8 cellular contexts compared by ENCODE assay signal in the genomic region with DNA sequence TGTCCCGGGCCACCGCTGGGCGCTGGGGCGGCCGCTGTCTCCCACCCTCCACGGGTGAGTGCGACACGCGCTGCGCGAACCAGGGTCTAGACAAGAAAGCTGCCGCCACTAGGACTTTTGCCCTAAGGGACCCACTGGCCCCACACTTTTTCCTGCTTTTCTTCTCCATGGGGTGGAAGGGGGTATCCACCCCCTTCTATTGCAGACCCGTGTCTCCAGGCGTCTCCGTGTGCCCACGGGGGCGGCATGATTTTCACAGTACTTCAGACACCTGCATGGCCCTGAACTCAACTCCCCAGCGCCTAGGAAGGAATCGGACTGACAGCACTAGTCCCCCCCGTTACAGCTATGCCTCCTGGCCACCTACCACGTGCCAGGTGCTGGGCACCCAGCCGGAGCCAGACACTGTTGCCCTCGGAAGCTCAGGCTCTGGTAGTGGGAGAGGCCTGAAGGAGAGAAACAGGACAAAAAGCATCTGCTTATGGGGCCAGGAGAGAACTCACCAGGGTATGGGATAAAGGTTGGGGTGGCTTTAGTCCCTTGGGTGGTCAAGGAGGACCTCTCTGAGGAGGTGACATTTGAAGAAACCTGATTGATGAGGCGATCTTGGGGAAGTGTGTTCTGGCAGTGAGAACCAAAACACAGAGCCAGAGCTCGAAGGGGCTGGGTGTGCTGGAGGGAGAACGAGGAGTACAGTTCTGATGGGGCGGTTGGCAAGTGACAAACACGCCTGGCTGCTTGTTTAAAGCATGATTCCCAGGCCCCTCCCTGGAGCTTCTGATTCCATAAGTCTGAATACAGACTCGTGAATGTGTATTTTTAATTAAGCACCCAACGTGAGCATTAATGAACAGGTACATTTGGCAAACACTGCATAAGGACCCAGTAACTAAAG. TPM values are rescaled to one million over a fixed set of nuclear protein-coding genes. Genes with fewer than 3 reads are reported as not detected.
A peak's percentile ranks its signal among the peaks of the same experiment; 100 is the strongest.
DNase-seq lines count a peak whose midpoint lies in the region; ATAC-seq lines count a peak whose summit lies in the region.

No MANE protein-coding gene starts in this region.

- H3K9me3 Mint-ChIP-seq in dendritic cell treated with granulocyte-macrophage colony-stimulating factor and Interleukin-4, amounts not matched to agents 40 ng/mL and 50 ng/mL, for 4 days, result peaks cover under 1% of the 10 kb centered on the region
- peaks cover 0 to 3% (median 0%) of the 10 kb centered on the region in 9 donors for H3K9me3 Mint-ChIP-seq in naive thymus-derived CD8-positive, alpha-beta T cell

- H3K4me1 ChIP-seq in BLaER1 treated with 17β-estradiol and CSF1 and Interleukin-3, amounts not matched to agents 10 nM and 100 nM, result peaks cover 32 to 42% (median 38%) of the 10 kb centered on the region in 10 experiments
- peaks cover 6% of the 10 kb centered on the region; the same call in 1 of the 2 replicates for H3K4me1 ChIP-seq in HUES48 (ENCODE audit: control insufficient read depth, insufficient read depth, low read length)

- intact Hi-C loops in dendritic cell treated with granulocyte-macrophage colony-stimulating factor and Interleukin-4, amounts not matched to agents 40 ng/mL and 50 ng/mL, for 4 days (cut with micrococcal nuclease), result loop anchor here (5.0 kb wide), 1 partner anchor 41 kb away; no protein-coding TSS in a partner anchor
- intact Hi-C loops in left colon (cut with DNase I, micrococcal nuclease), result no loop called here

- peak in 1 of 2 donors; percentile 23 for ATAC-seq in naive thymus-derived CD8-positive, alpha-beta T cell
- ATAC-seq in GM21390 (IDR thresholded peaks at IDR 0.05; ENCODE audit: unreplicated experiment) (no peak), left colon (no peak), GM19463 (IDR thresholded peaks at IDR 0.05; ENCODE audit: unreplicated experiment) (no peak)

- peaks cover 59% of the 10 kb centered on the region for H3K27me3 Mint-ChIP-seq in dendritic cell treated with granulocyte-macrophage colony-stimulating factor and Interleukin-4, amounts not matched to agents 40 ng/mL and 50 ng/mL, for 4 days
- H3K27me3 Mint-ChIP-seq in naive thymus-derived CD8-positive, alpha-beta T cell, result no peaks in the 10 kb centered on the region

- H3K27ac ChIP-seq in BLaER1 treated with 17β-estradiol and CSF1 and Interleukin-3, amounts not matched to agents 10 nM and 100 nM, result peak overlapping the region in 5 of 11 experiments; percentile 24 to 57 (median 38); a peak in 4 of 22 replicates
- H3K27ac ChIP-seq in HUES48 (ENCODE audit: low read depth, low read length), result no peak overlapping the region

- peaks cover 4 to 16% (median 10%) of the 10 kb centered on the region in 11 experiments; a peak in 20 of 22 replicates for H3K9me3 ChIP-seq in BLaER1 treated with 17β-estradiol and CSF1 and Interleukin-3, amounts not matched to agents 10 nM and 100 nM (replicated peaks in 1 of 11)
- no peaks in the 10 kb centered on the region for H3K9me3 ChIP-seq in HUES48 (ENCODE audit: control insufficient read depth, insufficient read depth, low read length)

- peaks cover 0 to 15% (median 8%) of the 10 kb centered on the region in 11 experiments; a peak in 9 of 22 replicates for H3K36me3 ChIP-seq in BLaER1 treated with 17β-estradiol and CSF1 and Interleukin-3, amounts not matched to agents 10 nM and 100 nM
- H3K36me3 ChIP-seq in HUES48 (ENCODE audit: control insufficient read depth, insufficient read depth, low read length), result no peaks in the 10 kb centered on the region

- H3K4me3 ChIP-seq in BLaER1 treated with 17β-estradiol and CSF1 and Interleukin-3, amounts not matched to agents 10 nM and 100 nM, result peak overlapping the region; percentile 43 to 70 (median 60)
- H3K4me3 ChIP-seq in HUES48 (ENCODE audit: low read depth, low read length), result peak overlapping the region; percentile 59

- DNase-seq in naive thymus-derived CD8-positive, alpha-beta T cell, result peak in 2 of 10 donors; percentile 24 to 43
- DNase-seq in left colon (no peak), SW480 (ENCODE audit: low spot score) (no peak)

- peaks cover 0 to 11% (median 0%) of the 10 kb centered on the region in 11 experiments; a peak in 7 of 22 replicates for H3K27me3 ChIP-seq in BLaER1 treated with 17β-estradiol and CSF1 and Interleukin-3, amounts not matched to agents 10 nM and 100 nM
- H3K27me3 ChIP-seq in HUES48 (ENCODE audit: control insufficient read depth, insufficient read depth, low read length), result peaks cover 57% of the 10 kb centered on the region

- H3K27ac Mint-ChIP-seq in dendritic cell treated with granulocyte-macrophage colony-stimulating factor and Interleukin-4, amounts not matched to agents 40 ng/mL and 50 ng/mL, for 4 days, result peak overlapping the region; percentile 3
- peak overlapping the region in 9 of 10 donors; percentile 52 to 91 (median 80) for H3K27ac Mint-ChIP-seq in naive thymus-derived CD8-positive, alpha-beta T cell

- peak overlapping the region; percentile 69 for H3K4me3 Mint-ChIP-seq in dendritic cell treated with granulocyte-macrophage colony-stimulating factor and Interleukin-4, amounts not matched to agents 40 ng/mL and 50 ng/mL, for 4 days
- peak overlapping the region; percentile 77 to 99 (median 83) for H3K4me3 Mint-ChIP-seq in naive thymus-derived CD8-positive, alpha-beta T cell

- POLR2A ChIA-PET in naive thymus-derived CD8-positive, alpha-beta T cell (lab: Charles Lee), result interaction anchor here (0.6 to 3.2 kb wide), 10 partner anchors 13 to 1423 kb away, joined by 3 to 15 read pairs (median 4); partner anchors contain the start of gene BCAS4

- H3K4me2 ChIP-seq in BLaER1 treated with 17β-estradiol and CSF1 and Interleukin-3, amounts not matched to agents 10 nM and 100 nM, result peak overlapping the region; percentile 85 to 99 (median 94)

- H3K9ac ChIP-seq in BLaER1 treated with 17β-estradiol and CSF1 and Interleukin-3, amounts not matched to agents 10 nM and 100 nM, result peak overlapping the region in 10 of 11 experiments; percentile 40 to 76 (median 56); a peak in 18 of 22 replicates
- H3K9ac ChIP-seq in HUES48 (ENCODE audit: low read depth, low read length), result no peak overlapping the region

- peaks cover 42% of the 10 kb centered on the region for H3K4me1 Mint-ChIP-seq in dendritic cell treated with granulocyte-macrophage colony-stimulating factor and Interleukin-4, amounts not matched to agents 40 ng/mL and 50 ng/mL, for 4 days (ENCODE audit: low read depth)
- H3K4me1 Mint-ChIP-seq in naive thymus-derived CD8-positive, alpha-beta T cell, result peaks cover 25 to 45% (median 41%) of the 10 kb centered on the region in 4 donors

- H4K20me1 ChIP-seq in BLaER1 treated with 17β-estradiol and CSF1 and Interleukin-3, amounts not matched to agents 10 nM and 100 nM, result no peaks in the 10 kb centered on the region; a peak in 1 of 22 replicates

- H3K36me3 Mint-ChIP-seq in dendritic cell treated with granulocyte-macrophage colony-stimulating factor and Interleukin-4, amounts not matched to agents 40 ng/mL and 50 ng/mL, for 4 days (ENCODE audit: low read depth), result peaks cover 9% of the 10 kb centered on the region
- peaks cover 2 to 15% (median 8%) of the 10 kb centered on the region in 3 donors for H3K36me3 Mint-ChIP-seq in naive thymus-derived CD8-positive, alpha-beta T cell

RNA-seq across cellular contexts. Expression of gene NFATC2, which starts 0.6 kb away (rescaled TPM):
- total RNA-seq in naive thymus-derived CD8-positive, alpha-beta T cell, result 10 to 100 TPM; 34.0 to 36.3 TPM
- polyA plus RNA-seq in naive thymus-derived CD8-positive, alpha-beta T cell, result 10 to 100 TPM; 14.5 to 23.8 (median 14.5) TPM
- total RNA-seq in left colon, result 1 to 10 TPM; 4.7 to 5.6 TPM

Comparison
In these comparisons a context has a peak if more than half of its experiments do, and no peak if none do; other contexts are left out.
1. RNA of gene NFATC2, which starts 0.6 kb away (total RNA-seq): 34.0 to 36.3 TPM in naive thymus-derived CD8-positive, alpha-beta T cell; 4.7 to 5.6 TPM in left colon; every median in the first group is over 4 times any median in the second.